ENCODE assay signal across 9 cellular contexts in genomic region chr17:411416-412120, GRCh38. TPM values are rescaled to one million over a fixed set of nuclear protein-coding genes. Genes with fewer than 3 reads are reported as not detected.
A peak's percentile ranks its signal among the peaks of the same experiment; 100 is the strongest.
DNase-seq lines count a peak whose midpoint lies in the region; ATAC-seq and TF ChIP-seq lines count a peak whose summit lies in the region.
"Had no signal": no experiment of that assay in that cellular context is flagged by ENCODE, and none has a peak within 500 bp of the region (broad histone marks: within the 10 kb centered on the region; RNA-seq: fewer than 3 reads in every experiment).

No MANE protein-coding gene starts in this region.

- TF ChIP-seq CTCF in CD8-positive, alpha-beta T cell (IDR thresholded peaks at IDR 0.05): no peak
- no peak for TF ChIP-seq CTCF in natural killer cell (IDR thresholded peaks at IDR 0.05)

- H3K27ac Mint-ChIP-seq in CD8-positive, alpha-beta T cell: peak overlapping the region; percentile 99
- H3K27ac Mint-ChIP-seq in central memory CD8-positive, alpha-beta T cell (ENCODE audit: low read depth): peak overlapping the region; percentile 92
- peak overlapping the region; percentile 92 to 97 for H3K27ac Mint-ChIP-seq in natural killer cell

- no peaks in the 10 kb centered on the region for H3K36me3 ChIP-seq in CD8-positive, alpha-beta T cell (ENCODE audit: insufficient read depth, low read length)
- H3K36me3 ChIP-seq in KOPT-K1 (ENCODE audit: insufficient read depth, low read length): peaks cover 16% of the 10 kb centered on the region; the same call in 1 of the 2 replicates

- intact Hi-C loops in CD8-positive, alpha-beta T cell (cut with DNase I, micrococcal nuclease): loop anchor here (1.0 kb wide), 2 partner anchors 289 to 570 kb away; no protein-coding TSS in a partner anchor
- intact Hi-C loops in natural killer cell (cut with micrococcal nuclease): loop anchor here (1.0 to 5.0 kb wide), 4 partner anchors 231 to 585 kb away; partner anchors contain the start of genes GEMIN4 and TIMM22

- H3K4me1 ChIP-seq in CD8-positive, alpha-beta T cell (ENCODE audit: insufficient read depth, low read length): peaks cover 60% of the 10 kb centered on the region

- no peaks in the 10 kb centered on the region for H3K27me3 Mint-ChIP-seq in CD8-positive, alpha-beta T cell (ENCODE audit: low read depth)
- no peaks in the 10 kb centered on the region for H3K27me3 Mint-ChIP-seq in central memory CD8-positive, alpha-beta T cell
- peaks cover 0 to 3% of the 10 kb centered on the region in 2 donors for H3K27me3 Mint-ChIP-seq in natural killer cell (ENCODE audit: low read depth in 2 of 2)

- H3K4me3 Mint-ChIP-seq in CD8-positive, alpha-beta T cell: peak overlapping the region; percentile 95
- peak overlapping the region; percentile 79 for H3K4me3 Mint-ChIP-seq in central memory CD8-positive, alpha-beta T cell
- H3K4me3 Mint-ChIP-seq in natural killer cell: peak overlapping the region; percentile 94

- POLR2A ChIA-PET in CD8-positive, alpha-beta T cell (lab: Charles Lee): interaction anchor here (1.5 to 2.1 kb wide), 2 partner anchors 83 to 289 kb away, joined by 4 to 13 read pairs; no protein-coding TSS in a partner anchor

- H3K27me3 ChIP-seq in CD8-positive, alpha-beta T cell (ENCODE audit: insufficient read depth, low read length): no peaks in the 10 kb centered on the region

- ATAC-seq in CD8-positive, alpha-beta T cell: no peak
- no peak for ATAC-seq in central memory CD8-positive, alpha-beta T cell (replicated peaks; ENCODE audit: extremely low read depth, poor library complexity, severe bottlenecking)
- ATAC-seq in natural killer cell (no peak), HG03097 (IDR thresholded peaks at IDR 0.05; ENCODE audit: low FRiP score, unreplicated experiment) (no peak)

- peaks cover 64% of the 10 kb centered on the region for H3K4me1 Mint-ChIP-seq in CD8-positive, alpha-beta T cell (ENCODE audit: low read depth)
- H3K4me1 Mint-ChIP-seq in central memory CD8-positive, alpha-beta T cell: peaks cover 69% of the 10 kb centered on the region
- peaks cover 57 to 63% of the 10 kb centered on the region in 2 donors for H3K4me1 Mint-ChIP-seq in natural killer cell

- H3K9me3 Mint-ChIP-seq in CD8-positive, alpha-beta T cell: no peaks in the 10 kb centered on the region
- no peaks in the 10 kb centered on the region for H3K9me3 Mint-ChIP-seq in central memory CD8-positive, alpha-beta T cell
- no peaks in the 10 kb centered on the region for H3K9me3 Mint-ChIP-seq in natural killer cell

- CTCF ChIA-PET in CD8-positive, alpha-beta T cell (lab: Charles Lee): interaction anchor here (0.7 to 2.9 kb wide), 56 partner anchors 10 to 573 kb away, joined by 3 to 136 read pairs (median 5); partner anchors contain the start of genes NXN, RFLNB and VPS53

- H3K36me3 Mint-ChIP-seq in CD8-positive, alpha-beta T cell: peaks cover 8% of the 10 kb centered on the region
- peaks cover 38% of the 10 kb centered on the region for H3K36me3 Mint-ChIP-seq in central memory CD8-positive, alpha-beta T cell (ENCODE audit: insufficient read depth)
- no peaks in the 10 kb centered on the region for H3K36me3 Mint-ChIP-seq in natural killer cell

- peak overlapping the region; percentile 72 for H3K4me3 ChIP-seq in CD8-positive, alpha-beta T cell (ENCODE audit: low read depth, low read length)

- H3K27ac ChIP-seq in CD8-positive, alpha-beta T cell (ENCODE audit: low read depth, low read length): peak overlapping the region; percentile 89
- H3K27ac ChIP-seq in KOPT-K1 (ENCODE audit: low read depth, low read length, poor library complexity, severe bottlenecking): peak overlapping the region; percentile 87

- no peaks in the 10 kb centered on the region for H3K9me3 ChIP-seq in CD8-positive, alpha-beta T cell (ENCODE audit: low read length)
- no peaks in the 10 kb centered on the region for H3K9me3 ChIP-seq in KOPT-K1 (ENCODE audit: insufficient read depth, low read length, poor library complexity, severe bottlenecking)

- DNase-seq in CD8-positive, alpha-beta T cell: no peak
- no peak for DNase-seq in central memory CD8-positive, alpha-beta T cell (ENCODE audit: low spot score in 2 of 2)
- no peak for DNase-seq in natural killer cell
- DNase-seq in HuH-7 (ENCODE audit: low spot score): no peak
- DNase-seq in NCI-H1417 (lab: John Stamatoyannopoulos, UW): no peak
- DNase-seq in NCI-H1092 treated with DMSO at 0.1 percent for 48 hours (lab: John Stamatoyannopoulos, UW): no peak
- DNase-seq: NCI-H1417 treated with DMSO at 0.1 percent for 48 hours had no signal

RNA-seq across cellular contexts. Expression of gene RFLNB, which starts 34.2 kb away (rescaled TPM):
- total RNA-seq in CD8-positive, alpha-beta T cell: 10 to 100 TPM; 25.4 to 25.9 TPM
- total RNA-seq in natural killer cell: 10 to 100 TPM; 24.1 to 88.1 (median 28.2) TPM

RNA-seq across cellular contexts. Expression of gene RPH3AL, which starts 59.0 kb away (rescaled TPM):
- 1 to 10 TPM in 1 of 2 experiments, under 1 TPM in 1; 0.78 to 1.2 TPM for total RNA-seq in CD8-positive, alpha-beta T cell
- 1 to 10 TPM; 7.2 to 9.9 (median 7.9) TPM for total RNA-seq in natural killer cell
